ENCODE assay signal across 1 cellular context in genomic region chrX:137032841-137033773, GRCh38.
A peak's percentile ranks its signal among the peaks of the same experiment; 100 is the strongest.
TF ChIP-seq lines count a peak whose summit lies in the region.

No MANE protein-coding gene starts in this region.

TF ChIP-seq in H1, 55 proteins besides CTCF, POLR2A, EP300 and RAD21 (continued from another document):
- TF ChIP-seq TEAD4 (IDR thresholded peaks at IDR 0.05; ENCODE audit: low read depth, low read length) (no peak), BCL11A (IDR thresholded peaks at IDR 0.05; ENCODE audit: low read depth in 2 of 2, low read length in 2 of 2) (no peak), RNF2 (IDR thresholded peaks at IDR 0.05; ENCODE audit: borderline replicate concordance, low read depth, low read length, missing control alignments, poor library complexity, severe bottlenecking) (peak; percentile 61), E2F6 (IDR thresholded peaks at IDR 0.05) (no peak), JUND (IDR thresholded peaks at IDR 0.05; ENCODE audit: low read length) (no peak), EZH2 (IDR thresholded peaks at IDR 0.05; ENCODE audit: low read depth, low read length, severe bottlenecking) (peak; percentile 76), HDAC2 (IDR thresholded peaks at IDR 0.05; ENCODE audit: borderline replicate concordance in 1 of 2, low read depth in 2 of 2, low read length in 2 of 2) (no peak), SAP30 (IDR thresholded peaks at IDR 0.05; ENCODE audit: insufficient read depth, insufficient replicate concordance, low read length) (no peak), BACH1 (IDR thresholded peaks at IDR 0.05; ENCODE audit: low read length) (no peak), NRF1 (IDR thresholded peaks at IDR 0.05; ENCODE audit: low read depth, low read length) (no peak), BRCA1 (IDR thresholded peaks at IDR 0.05; ENCODE audit: low read depth, low read length) (no peak), RXRA (IDR thresholded peaks at IDR 0.05; ENCODE audit: insufficient read depth, low read depth, low read length) (no peak), PHF8 (conservative IDR thresholded peaks at IDR 0.05; ENCODE audit: low read depth, low read length) (no peak), TAF7 (optimal IDR thresholded peaks at IDR 0.05; ENCODE audit: borderline replicate concordance, low read depth, low read length) (no peak), ATF2 (IDR thresholded peaks at IDR 0.05; ENCODE audit: low read length) (no peak), YY1 (IDR thresholded peaks at IDR 0.05; ENCODE audit: low read depth, low read length) (no peak), CBX5 (IDR thresholded peaks at IDR 0.05; ENCODE audit: low read depth, low read length) (no peak), CHD1 (IDR thresholded peaks at IDR 0.05; ENCODE audit: low read depth, low read length) (no peak), SP1 (IDR thresholded peaks at IDR 0.05; ENCODE audit: low read depth, low read length) (no peak), SP2 (IDR thresholded peaks at IDR 0.05; ENCODE audit: low read length) (no peak), USF2 (IDR thresholded peaks at IDR 0.05; ENCODE audit: low read length) (no peak), TBP (IDR thresholded peaks at IDR 0.05; ENCODE audit: low read depth, low read length) (no peak)
